Comparison of ENCODE assay signal across 9 cellular contexts in genomic region chr12:42705863-42706262, GRCh38.
A peak's percentile ranks its signal among the peaks of the same experiment; 100 is the strongest.
DNase-seq lines count a peak whose midpoint lies in the region; ATAC-seq and TF ChIP-seq lines count a peak whose summit lies in the region.
"Had no signal": no experiment of that assay in that cellular context is flagged by ENCODE, and none has a peak within 500 bp of the region (broad histone marks: within the 10 kb centered on the region; RNA-seq: fewer than 3 reads in every experiment).

No MANE protein-coding gene starts in this region.

- POLR2A ChIA-PET in activated CD4-positive, alpha-beta T cell treated with anti-CD3 and anti-CD28 coated beads for 36 hours (lab: Charles Lee): no interaction called here

- peak overlapping the region; percentile 73 for H2AFZ ChIP-seq in mammary epithelial cell (ENCODE audit: low read depth, low read length)

- H3K27me3 Mint-ChIP-seq in activated CD4-positive, alpha-beta T cell treated with anti-CD3 and anti-CD28 coated beads for 36 hours: peaks cover 2% of the 10 kb centered on the region

- peaks cover 3% of the 10 kb centered on the region for H3K9me3 Mint-ChIP-seq in activated CD4-positive, alpha-beta T cell treated with anti-CD3 and anti-CD28 coated beads for 36 hours (ENCODE audit: low read depth)
- H3K9me3 Mint-ChIP-seq: activated naive CD4-positive, alpha-beta T cell treated with anti-CD3 and anti-CD28 coated beads for 36 hours had no signal

- H3K27ac ChIP-seq in mammary epithelial cell (ENCODE audit: insufficient read depth, low read depth, low read length) (peak overlapping the region; percentile 43), right cardiac atrium (ENCODE audit: low read length) (no peak overlapping the region), skeletal muscle tissue (ENCODE audit: low read depth, low read length) (peak overlapping the region; percentile 26)

- in situ Hi-C loops in mammary epithelial cell (cut with MboI; ENCODE audit: low sequenced_read_pairs in 2 of 2): no loop called here

- H3K4me3 Mint-ChIP-seq in activated CD4-positive, alpha-beta T cell treated with anti-CD3 and anti-CD28 coated beads for 36 hours: no peak overlapping the region
- H3K4me3 Mint-ChIP-seq: activated naive CD4-positive, alpha-beta T cell treated with anti-CD3 and anti-CD28 coated beads for 36 hours had no signal

- H3K36me3 ChIP-seq in mammary epithelial cell (ENCODE audit: insufficient read depth, low read length) (no peaks in the 10 kb centered on the region), skeletal muscle tissue (ENCODE audit: control insufficient read depth in 3 of 3, insufficient read depth in 3 of 3, low read length in 3 of 3) (no peaks in the 10 kb centered on the region)

- CTCF ChIA-PET in mammary epithelial cell (lab: Charles Lee; ENCODE audit: low non-redundant PET): no interaction called here
- CTCF ChIA-PET in activated CD4-positive, alpha-beta T cell treated with anti-CD3 and anti-CD28 coated beads for 36 hours (lab: Charles Lee): interaction anchor here (0.6 kb wide), 1 partner anchor 921 kb away, joined by 3 read pairs; no protein-coding TSS in a partner anchor

- H3K9me3 ChIP-seq in mammary epithelial cell (replicated peaks; ENCODE audit: insufficient read depth, low read length) (no peaks in the 10 kb centered on the region), right cardiac atrium (ENCODE audit: control insufficient read depth, low read length) (no peaks in the 10 kb centered on the region), skeletal muscle tissue (ENCODE audit: control insufficient read depth in 3 of 3, low read length in 3 of 3) (no peaks in the 10 kb centered on the region)

- TF ChIP-seq CTCF in HFF-Myc (IDR thresholded peaks at IDR 0.05; ENCODE audit: low read depth, low read length, missing control alignments): no peak
- no peak for TF ChIP-seq CTCF in mammary epithelial cell (conservative IDR thresholded peaks at IDR 0.05 in 1 of 2, IDR thresholded peaks at IDR 0.05 in 1 of 2; ENCODE audit: extremely low read depth in 1 of 2, insufficient read depth in 1 of 2, low read depth in 1 of 2, low read length in 2 of 2)

- H3K4me2 ChIP-seq in mammary epithelial cell (ENCODE audit: insufficient read depth, low read depth, low read length): peak overlapping the region; percentile 48

- H3K4me3 ChIP-seq in HFF-Myc (replicated peaks; ENCODE audit: low read depth, low read length) (no peak overlapping the region), mammary epithelial cell (replicated peaks in 1 of 3; ENCODE audit: insufficient read depth in 1 of 3, low read depth in 2 of 3, low read length in 3 of 3) (no peak overlapping the region), right cardiac atrium (ENCODE audit: low read length) (no peak overlapping the region), skeletal muscle tissue (ENCODE audit: low read length in 3 of 3) (no peak overlapping the region)

- peak; percentile 96 for ATAC-seq in right cardiac atrium
- no peak for ATAC-seq in activated CD4-positive, alpha-beta T cell treated with anti-CD3 and anti-CD28 coated beads for 36 hours

- H3K27me3 ChIP-seq in mammary epithelial cell (ENCODE audit: insufficient read depth, low read length) (no peaks in the 10 kb centered on the region), right cardiac atrium (ENCODE audit: control insufficient read depth, insufficient read depth) (no peaks in the 10 kb centered on the region), skeletal muscle tissue (ENCODE audit: control insufficient read depth in 3 of 3, insufficient read depth in 3 of 3, low read length in 3 of 3) (no peaks in the 10 kb centered on the region)

- intact Hi-C loops in mammary epithelial cell (cut with micrococcal nuclease): loop anchor here (10.0 kb wide), 1 partner anchor 259 kb away; no protein-coding TSS in a partner anchor
- intact Hi-C loops in right cardiac atrium (cut with DNase I): no loop called here
- intact Hi-C loops in activated CD4-positive, alpha-beta T cell treated with anti-CD3 and anti-CD28 coated beads for 36 hours (cut with DNase I, micrococcal nuclease): no loop called here

- no peak overlapping the region for H3K9ac ChIP-seq in mammary epithelial cell (ENCODE audit: insufficient read depth, low read length)
- no peak overlapping the region for H3K9ac ChIP-seq in skeletal muscle tissue (ENCODE audit: low read depth in 1 of 3, low read length in 3 of 3)

- BruUV-seq in mammary epithelial cell (replicated peaks; lab: Mats Ljungman, UMichigan): no TSS peak

- 0% methylated on average over 2 of the region's 4 CpGs for WGBS in mammary epithelial cell (ENCODE audit: low coverage, missing lambda C conversion rate)
- 31% methylated on average over 4 of the region's 4 CpGs for WGBS in right cardiac atrium

- peaks cover 29% of the 10 kb centered on the region for H3K4me1 ChIP-seq in mammary epithelial cell (ENCODE audit: insufficient read depth, low read length)
- H3K4me1 ChIP-seq in right cardiac atrium (ENCODE audit: control insufficient read depth, insufficient read depth, low read length): peaks cover 3% of the 10 kb centered on the region
- peaks cover 8 to 16% (median 13%) of the 10 kb centered on the region in 3 donors for H3K4me1 ChIP-seq in skeletal muscle tissue (ENCODE audit: control insufficient read depth in 3 of 3, insufficient read depth in 3 of 3, low read length in 3 of 3)

- no peaks in the 10 kb centered on the region for H3K79me2 ChIP-seq in mammary epithelial cell (ENCODE audit: insufficient read depth, low read length)

- DNase-seq in HFF-Myc (ENCODE audit: extremely low read depth, low read depth): peak; percentile 56
- peak; percentile 76 for DNase-seq in mammary epithelial cell
- peak; percentile 78 to 92 (median 87) for DNase-seq in right cardiac atrium
- DNase-seq in NCI-H187 treated with DMSO at 0.1 percent for 48 hours (lab: John Stamatoyannopoulos, UW): no peak
- DNase-seq in NCI-H748 treated with DMSO at 0.1 percent for 48 hours (lab: John Stamatoyannopoulos, UW): no peak
- no peak for DNase-seq in Kasumi-1 (lab: John Stamatoyannopoulos, UW)
- no peak for DNase-seq in activated CD4-positive, alpha-beta T cell treated with anti-CD3 and anti-CD28 coated beads for 36 hours
- DNase-seq: activated naive CD4-positive, alpha-beta T cell treated with anti-CD3 and anti-CD28 coated beads for 36 hours had no signal

- H3K27ac Mint-ChIP-seq in activated CD4-positive, alpha-beta T cell treated with anti-CD3 and anti-CD28 coated beads for 36 hours: no peak overlapping the region
- H3K27ac Mint-ChIP-seq: activated naive CD4-positive, alpha-beta T cell treated with anti-CD3 and anti-CD28 coated beads for 36 hours had no signal

- no peaks in the 10 kb centered on the region for H3K4me1 Mint-ChIP-seq in activated CD4-positive, alpha-beta T cell treated with anti-CD3 and anti-CD28 coated beads for 36 hours

- H4K20me1 ChIP-seq in mammary epithelial cell (ENCODE audit: insufficient read depth, low read length): no peaks in the 10 kb centered on the region

- dilution Hi-C loops in mammary epithelial cell (cut with HindIII; ENCODE audit: low sequenced_read_pairs): no loop called here

- no peaks in the 10 kb centered on the region for H3K36me3 Mint-ChIP-seq in activated CD4-positive, alpha-beta T cell treated with anti-CD3 and anti-CD28 coated beads for 36 hours (ENCODE audit: low read depth)

Comparison
In these comparisons a context has a peak if more than half of its experiments do, and no peak if none do; other contexts are left out.
1. DNase-seq: peak in HFF-Myc (single experiment), mammary epithelial cell (single experiment) and right cardiac atrium (3 of 3); none in NCI-H187 treated with DMSO at 0.1 percent for 48 hours (single experiment), NCI-H748 treated with DMSO at 0.1 percent for 48 hours (single experiment), Kasumi-1 (0 of 2) and activated CD4-positive, alpha-beta T cell treated with anti-CD3 and anti-CD28 coated beads for 36 hours (single experiment).